ENCODE assay signal across 10 cellular contexts in the genomic region with DNA sequence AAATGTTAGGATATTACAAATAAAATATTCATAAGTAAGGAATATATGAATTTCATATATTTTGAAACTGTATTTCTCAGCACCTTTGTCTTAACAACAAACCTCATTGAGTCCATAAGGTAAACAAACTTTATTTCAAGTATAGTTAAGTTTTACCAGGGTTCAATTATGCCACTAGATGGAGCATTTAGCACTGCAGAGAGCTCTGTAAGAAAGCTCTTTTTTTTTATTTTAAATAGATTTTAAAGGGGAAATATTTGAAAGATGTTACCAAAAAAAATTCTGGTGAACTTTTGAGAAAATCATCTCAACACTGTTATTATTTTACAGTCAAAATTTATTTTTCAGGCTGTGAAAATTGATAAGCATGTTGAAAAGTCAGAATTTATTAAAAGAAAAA.
A peak's percentile ranks its signal among the peaks of the same experiment; 100 is the strongest.
DNase-seq lines count a peak whose midpoint lies in the region; ATAC-seq and TF ChIP-seq lines count a peak whose summit lies in the region.
"Had no signal": no experiment of that assay in that cellular context is flagged by ENCODE, and none has a peak within 500 bp of the region (broad histone marks: within the 10 kb centered on the region; RNA-seq: fewer than 3 reads in every experiment).

No MANE protein-coding gene starts in this region.

- H3K4me3 ChIP-seq in LNCaP clone FGC (ENCODE audit: low read depth, low read length) (no peak overlapping the region), astrocyte of the cerebellum (ENCODE audit: low read depth, low read length) (no peak overlapping the region), right lobe of liver (no peak overlapping the region), osteoblast (ENCODE audit: insufficient read depth, low read length) (no peak overlapping the region)
- H3K4me3 ChIP-seq: lower lobe of right lung had no signal

- H3K9me3 ChIP-seq in right lobe of liver (no peaks in the 10 kb centered on the region), osteoblast (ENCODE audit: low read depth, low read length) (no peaks in the 10 kb centered on the region)
- H3K9me3 ChIP-seq: lower lobe of right lung had no signal

- H3K27ac ChIP-seq in right lobe of liver, result no peak overlapping the region
- no peak overlapping the region for H3K27ac ChIP-seq in osteoblast (ENCODE audit: low read depth, low read length)
- H3K27ac ChIP-seq: lower lobe of right lung had no signal

- peak; percentile 61 for DNase-seq in DMS53 (lab: John Stamatoyannopoulos, UW)
- no peak for DNase-seq in LNCaP clone FGC (ENCODE audit: low read depth)
- peak; percentile 26 for DNase-seq in astrocyte of the cerebellum (ENCODE audit: low read depth)
- DNase-seq in right lobe of liver, result no peak
- no peak for DNase-seq in hepatic stellate cell (ENCODE audit: low spot score)
- no peak for DNase-seq in left colon
- DNase-seq in osteoblast (ENCODE audit: insufficient read length, low spot score, missing footprints), result no peak
- DNase-seq: activated naive CD8-positive, alpha-beta T cell treated with anti-CD3 and anti-CD28 coated beads, Interleukin-2, amount 50 U/mL, for 24 hours; lower lobe of right lung had no signal

- in situ Hi-C loops in astrocyte of the cerebellum (cut with HindIII; ENCODE audit: low sequenced_read_pairs), result no loop called here

- H3K27me3 ChIP-seq in right lobe of liver (no peaks in the 10 kb centered on the region), osteoblast (ENCODE audit: insufficient read depth, low read length) (no peaks in the 10 kb centered on the region)

- no peaks in the 10 kb centered on the region for H3K36me3 ChIP-seq in right lobe of liver
- H3K36me3 ChIP-seq in osteoblast (ENCODE audit: insufficient read depth, low read length), result no peaks in the 10 kb centered on the region
- H3K36me3 ChIP-seq: lower lobe of right lung had no signal

- H3K4me2 ChIP-seq in osteoblast (ENCODE audit: insufficient read depth, low read length), result no peak overlapping the region

- H3K4me1 ChIP-seq in right lobe of liver (no peaks in the 10 kb centered on the region), osteoblast (ENCODE audit: insufficient read depth, low read length) (no peaks in the 10 kb centered on the region)
- H3K4me1 ChIP-seq: lower lobe of right lung had no signal

- intact Hi-C loops in right lobe of liver (cut with DNase I), result no loop called here
- intact Hi-C loops in left colon (cut with DNase I, micrococcal nuclease), result no loop called here

- no peaks in the 10 kb centered on the region for H3K79me2 ChIP-seq in osteoblast (ENCODE audit: insufficient read depth, low read length)

- no peak for TF ChIP-seq POLR2A in right lobe of liver (IDR thresholded peaks at IDR 0.05)

- ATAC-seq in right lobe of liver (no peak), GM21825 (IDR thresholded peaks at IDR 0.05; ENCODE audit: unreplicated experiment) (no peak), left colon (no peak)
- ATAC-seq: activated naive CD8-positive, alpha-beta T cell treated with anti-CD3 and anti-CD28 coated beads, Interleukin-2, amount 50 U/mL, for 24 hours; lower lobe of right lung had no signal

- H2AFZ ChIP-seq in osteoblast (ENCODE audit: low read length), result no peak overlapping the region

- no peaks in the 10 kb centered on the region for H4K20me1 ChIP-seq in osteoblast (ENCODE audit: insufficient read depth, low read length)

- TF ChIP-seq CTCF in LNCaP clone FGC (IDR thresholded peaks at IDR 0.05; ENCODE audit: control insufficient read depth, extremely low read depth, insufficient read depth) (peak; percentile 40), astrocyte of the cerebellum (IDR thresholded peaks at IDR 0.05; ENCODE audit: low read depth, low read length, missing control alignments) (peak; percentile 55), right lobe of liver (IDR thresholded peaks at IDR 0.05) (peak in 3 of 4 donors; percentile 31 to 36 (median 32)), osteoblast (IDR thresholded peaks at IDR 0.05; ENCODE audit: extremely low read depth, low read depth, low read length) (no peak)

Comparison
In these comparisons a context has a peak if more than half of its experiments do, and no peak if none do; other contexts are left out.
1. DNase-seq: peak in DMS53 (single experiment) and astrocyte of the cerebellum (single experiment); none in LNCaP clone FGC (single experiment), right lobe of liver (0 of 3), hepatic stellate cell (single experiment), left colon (0 of 2) and osteoblast (single experiment).